9 cellular contexts compared by ENCODE assay signal in genomic region chr17:40532520-40533253, GRCh38. TPM values are rescaled to one million over a fixed set of nuclear protein-coding genes. Genes with fewer than 3 reads are reported as not detected.
A peak's percentile ranks its signal among the peaks of the same experiment; 100 is the strongest.
DNase-seq lines count a peak whose midpoint lies in the region; ATAC-seq, FAIRE-seq and TF ChIP-seq lines count a peak whose summit lies in the region.
"Had no signal": no experiment of that assay in that cellular context is flagged by ENCODE, and none has a peak within 500 bp of the region (broad histone marks: within the 10 kb centered on the region; RNA-seq: fewer than 3 reads in every experiment).

No MANE protein-coding gene starts in this region.

- WGBS in K562 (ENCODE audit: insufficient coverage, low coverage, missing lambda C conversion rate) = 34% methylated on average over 6 of the region's 6 CpGs
- whole genome bisulfite sequencing in right lobe of liver (ENCODE audit: insufficient coverage, low coverage, low lambda C conversion rate, missing lambda C conversion rate) = 28% methylated on average over 6 of the region's 6 CpGs
- WGBS in suprapubic skin = 40% methylated on average over 3 of the region's 6 CpGs

- TF ChIP-seq RAD21 in K562 (CRISPR knock-in tag; conservative IDR thresholded peaks at IDR 0.05 in 1 of 2, IDR thresholded peaks at IDR 0.05 in 1 of 2) = no peak

- CTCF ChIA-PET in K562 (lab: Yijun Ruan, JAX; ENCODE audit: low intra/inter-chr PET ratio) = interaction anchor here (0.6 to 3.0 kb wide), 11 partner anchors 28 to 1130 kb away, joined by 3 to 28 read pairs (median 4); no protein-coding TSS in a partner anchor

- peak overlapping the region; percentile 87 for H3K27ac Mint-ChIP-seq in T-helper 1 cell treated with Interleukin-12 subunit alpha and Interleukin-12 subunit beta and Interleukin-4 antibody, amounts not matched to agents 30 μg/mL and 1 μg/mL, for 36 hours

- BruUV-seq in K562 (replicated peaks; lab: Mats Ljungman, UMichigan) = no TSS peak

- H3K27me3 ChIP-seq in K562 (ENCODE audit: control insufficient read depth in 2 of 2, insufficient read depth in 2 of 2, low read length in 2 of 2) (no peaks in the 10 kb centered on the region), right lobe of liver (no peaks in the 10 kb centered on the region), suprapubic skin (no peaks in the 10 kb centered on the region)

- TF ChIP-seq EP300 in K562 (IDR thresholded peaks at IDR 0.05; ENCODE audit: low read length) = no peak
- no peak for TF ChIP-seq EP300 in suprapubic skin (IDR thresholded peaks at IDR 0.05)

- H3K4me2 ChIP-seq in K562 (ENCODE audit: insufficient read depth, low read length) = peak overlapping the region; percentile 56; the same call in 1 of the 2 replicates

- no peak for TF ChIP-seq POLR2A in K562 (conservative IDR thresholded peaks at IDR 0.05)
- no peak for TF ChIP-seq POLR2A in right lobe of liver (IDR thresholded peaks at IDR 0.05)
- no peak for TF ChIP-seq POLR2A in suprapubic skin (IDR thresholded peaks at IDR 0.05)

- intact Hi-C loops in K562 (cut with micrococcal nuclease) (loop anchor here (1.0 to 10.0 kb wide), 5 partner anchors 56 to 228 kb away; partner anchors contain the start of gene RARA), right lobe of liver (cut with DNase I) (loop anchor here (10.0 kb wide), 2 partner anchors 68 to 88 kb away; partner anchors contain the start of gene IGFBP4 (in 1 of the 2))

- peak overlapping the region in 1 of 2 experiments; percentile 30; a peak in 1 of 4 replicates for H3K9ac ChIP-seq in K562 (ENCODE audit: insufficient read depth in 1 of 2, low read depth in 2 of 2, low read length in 2 of 2)

- ATAC-seq in K562 (no peak), right lobe of liver (peak; percentile 4 to 30 (median 14)), omental fat pad (ENCODE audit: low FRiP score) (no peak)

- DNase-seq in T-helper 1 cell (no peak), K562 (ENCODE audit: extremely low read depth in 1 of 4, low spot score in 3 of 4) (no peak), right lobe of liver (peak in 1 of 3 donors; percentile 25), suprapubic skin (ENCODE audit: low spot score in 2 of 2) (peak; percentile 35 to 43), dedifferentiated amniotic fluid mesenchymal stem cell (ENCODE audit: extremely low spot score) (no peak), omental fat pad (ENCODE audit: low spot score) (no peak), NCI-H748 treated with DMSO at 0.1 percent for 48 hours (lab: John Stamatoyannopoulos, UW) (no peak)

- peaks cover 74% of the 10 kb centered on the region for H3K4me1 Mint-ChIP-seq in T-helper 1 cell treated with Interleukin-12 subunit alpha and Interleukin-12 subunit beta and Interleukin-4 antibody, amounts not matched to agents 30 μg/mL and 1 μg/mL, for 36 hours (ENCODE audit: low read depth)

- H3K9me3 Mint-ChIP-seq in T-helper 1 cell treated with Interleukin-12 subunit alpha and Interleukin-12 subunit beta and Interleukin-4 antibody, amounts not matched to agents 30 μg/mL and 1 μg/mL, for 36 hours = no peaks in the 10 kb centered on the region

- H3K79me2 ChIP-seq in K562 (ENCODE audit: control insufficient read depth, insufficient read depth, low read length) = no peaks in the 10 kb centered on the region

- TF ChIP-seq CTCF in K562 (IDR thresholded peaks at IDR 0.05 in 2 of 3, conservative IDR thresholded peaks at IDR 0.05 in 1 of 3; ENCODE audit: insufficient read depth in 2 of 3, low read depth in 1 of 3, low read length in 3 of 3) = no peak
- TF ChIP-seq CTCF in right lobe of liver (IDR thresholded peaks at IDR 0.05) = no peak
- TF ChIP-seq CTCF in suprapubic skin (IDR thresholded peaks at IDR 0.05) = no peak
- no peak for TF ChIP-seq CTCF in omental fat pad (IDR thresholded peaks at IDR 0.05)

- H3K4me3 ChIP-seq in K562 (no peak overlapping the region), right lobe of liver (no peak overlapping the region), suprapubic skin (no peak overlapping the region)

- H3K36me3 Mint-ChIP-seq in T-helper 1 cell treated with Interleukin-12 subunit alpha and Interleukin-12 subunit beta and Interleukin-4 antibody, amounts not matched to agents 30 μg/mL and 1 μg/mL, for 36 hours (ENCODE audit: low read depth) = peaks cover 15% of the 10 kb centered on the region

- no peaks in the 10 kb centered on the region for H3K36me3 ChIP-seq in K562 (ENCODE audit: control insufficient read depth, insufficient read depth, low read length)
- no peaks in the 10 kb centered on the region for H3K36me3 ChIP-seq in right lobe of liver
- H3K36me3 ChIP-seq in suprapubic skin = no peaks in the 10 kb centered on the region

- H3K4me3 Mint-ChIP-seq in T-helper 1 cell treated with Interleukin-12 subunit alpha and Interleukin-12 subunit beta and Interleukin-4 antibody, amounts not matched to agents 30 μg/mL and 1 μg/mL, for 36 hours = peak overlapping the region; percentile 41

- peak overlapping the region; percentile 90 for H2AFZ ChIP-seq in K562 (ENCODE audit: low read depth, low read length)

- no peak overlapping the region for H3K27ac ChIP-seq in K562 (ENCODE audit: extremely low read depth, low read depth, low read length)
- H3K27ac ChIP-seq in right lobe of liver = no peak overlapping the region
- H3K27ac ChIP-seq in suprapubic skin = peak overlapping the region; percentile 45
- H3K27ac ChIP-seq: 22Rv1 had no signal

- POLR2A ChIA-PET in K562 (lab: Yijun Ruan, JAX) = interaction anchor here (0.6 to 2.5 kb wide), 17 partner anchors 9 to 175 kb away, joined by 3 to 12 read pairs (median 4); partner anchors contain the start of genes GJD3 and TOP2A

- H3K9me3 ChIP-seq in K562 (replicated peaks; ENCODE audit: control insufficient read depth, insufficient read depth, low read depth, low read length) = no peaks in the 10 kb centered on the region; the same call in 1 of the 2 replicates
- H3K9me3 ChIP-seq in right lobe of liver = no peaks in the 10 kb centered on the region
- no peaks in the 10 kb centered on the region for H3K9me3 ChIP-seq in suprapubic skin

- no peaks in the 10 kb centered on the region for H4K20me1 ChIP-seq in K562 (replicated peaks; ENCODE audit: control insufficient read depth, insufficient read depth, low read length)

- FAIRE-seq in K562 (lab: Jason Lieb, UNC) = peak; percentile 62

- in situ Hi-C loops in K562 (cut with MboI) = no loop called here

- no peaks in the 10 kb centered on the region for H3K27me3 Mint-ChIP-seq in T-helper 1 cell treated with Interleukin-12 subunit alpha and Interleukin-12 subunit beta and Interleukin-4 antibody, amounts not matched to agents 30 μg/mL and 1 μg/mL, for 36 hours (ENCODE audit: low read depth)

- peaks cover 2% of the 10 kb centered on the region for H3K9me1 ChIP-seq in K562 (ENCODE audit: control insufficient read depth, insufficient read depth, low read length)

- peaks cover 18 to 38% of the 10 kb centered on the region in 2 experiments for H3K4me1 ChIP-seq in K562 (replicated peaks in 1 of 2; ENCODE audit: control insufficient read depth in 2 of 2, insufficient read depth in 2 of 2, low read length in 2 of 2)
- H3K4me1 ChIP-seq in right lobe of liver = peaks cover 0 to 14% (median 6%) of the 10 kb centered on the region in 4 donors
- H3K4me1 ChIP-seq in suprapubic skin = peaks cover 64% of the 10 kb centered on the region

TF ChIP-seq in K562, 482 proteins besides CTCF, POLR2A, EP300 and RAD21 (continues in another document):
- TF ChIP-seq ZNF644 (tag; IDR thresholded peaks at IDR 0.05; ENCODE audit: low read depth) = no peak

RNA-seq across cellular contexts. Expression of gene TNS4, which starts 31.3 kb away (rescaled TPM):
- 2.1 and 5.8 TPM in 2 replicates for total RNA-seq in K562 (2011; cell fraction: chromatin; rRNA removed; ENCODE audit: low replicate concordance)
- total RNA-seq in K562 (2011; cell fraction: nucleolus; rRNA removed) = 1.4 and 1.7 TPM in 2 replicates
- total RNA-seq in K562 (2011; cell fraction: nucleoplasm; rRNA removed) = 2.7 and 2.8 TPM in 2 replicates
- 0.18 and 0.24 TPM in 2 replicates for total RNA-seq in K562 (2014; rRNA removed)
- total RNA-seq in K562 (2014; rRNA removed; fragmentation: Illumina TruSeq; extraction: Trizol) = 0.06 and 0.11 TPM in 2 replicates
- not detected in 2 replicates for total RNA-seq in K562 (2015; rRNA removed; fragmentation: Illumina TruSeq; extraction: Trizol)
- total RNA-seq in K562 (2021) = 0.73 and 0.78 TPM in 2 replicates
- polyA plus RNA-seq in K562 (2011; rRNA removed) = 0.15 and 0.53 TPM in 2 replicates
- polyA plus RNA-seq in K562 (2011; cell fraction: cytosol; rRNA removed) = 0.09 and 0.89 TPM in 2 replicates
- 0.38 and 4.1 TPM in 2 replicates for polyA plus RNA-seq in K562 (2011; cell fraction: nucleus; rRNA removed)
- 0.49 and 1.4 TPM in 2 replicates for polyA plus RNA-seq in K562 (2012)
- polyA plus RNA-seq in K562 (2014; fragmentation: Illumina TruSeq; extraction: Trizol) = 0.54 and 0.61 TPM in 2 replicates
- under 1 TPM; 0.04 to 0.07 TPM for polyA plus RNA-seq in K562 (2014; fragmentation: Nextera tagmentation; extraction: Ambion mirVana)
- 0.29 and 0.40 TPM in 2 replicates for polyA plus RNA-seq in K562 (2014; rRNA removed)
- polyA minus RNA-seq in K562 (2011; rRNA and poly(A)+ RNA removed) = 1.1 TPM in 1 of 2 replicates, not detected in the other
- polyA minus RNA-seq in K562 (2011; cell fraction: cytosol; rRNA and poly(A)+ RNA removed) = 1.1 TPM in 1 of 2 replicates, not detected in the other
- 0.22 and 2.7 TPM in 2 replicates for polyA minus RNA-seq in K562 (2011; cell fraction: nucleus; rRNA and poly(A)+ RNA removed)
- not detected for total RNA-seq in right lobe of liver
- 1,000 to 10,000 TPM in 2 of 4 donors, 100 to 1,000 TPM in 2; 730 to 1,745 (median 1,078) TPM for total RNA-seq in suprapubic skin
- total RNA-seq in omental fat pad = 1 to 10 TPM in 2 of 4 donors, not detected in 2; 1.8 to 2.1 TPM

RNA-seq across cellular contexts. Expression of gene CCR7, which starts 32.6 kb away (rescaled TPM):
- 0.62 and 2.8 TPM in 2 replicates for total RNA-seq in K562 (2011; cell fraction: chromatin; rRNA removed; ENCODE audit: low replicate concordance)
- 1.6 and 2.2 TPM in 2 replicates for total RNA-seq in K562 (2011; cell fraction: nucleolus; rRNA removed)
- 1.1 and 1.2 TPM in 2 replicates for total RNA-seq in K562 (2011; cell fraction: nucleoplasm; rRNA removed)
- total RNA-seq in K562 (2014; rRNA removed) (0.14 and 0.33 TPM in 2 replicates), K562 (2014; rRNA removed; fragmentation: Illumina TruSeq; extraction: Trizol) (0.13 and 0.22 TPM in 2 replicates), K562 (2015; rRNA removed; fragmentation: Illumina TruSeq; extraction: Trizol) (0.30 and 0.51 TPM in 2 replicates), K562 (2021) (1.1 and 1.3 TPM in 2 replicates), right lobe of liver (under 1 TPM in 4 of 6 experiments, not detected in 2; 0.12 to 0.58 (median 0.28) TPM), suprapubic skin (1 to 10 TPM in 1 of 4 donors, not detected in 3; 1.2 TPM), omental fat pad (1 to 10 TPM in 1 of 4 donors, under 1 TPM in 1, not detected in 2; 0.37 to 1.9 TPM)
- polyA plus RNA-seq in K562 (2011; rRNA removed) (0.46 and 1.4 TPM in 2 replicates), K562 (2014; fragmentation: Illumina TruSeq; extraction: Trizol) (0.48 and 0.73 TPM in 2 replicates), K562 (2014; fragmentation: Nextera tagmentation; extraction: Ambion mirVana) (1 to 10 TPM in 1 of 2 experiments, under 1 TPM in 1; 0.58 to 1.0 TPM), K562 (2014; rRNA removed) (0.32 and 0.56 TPM in 2 replicates)
- polyA plus RNA-seq in K562 (2011; cell fraction: cytosol; rRNA removed) = 0.83 and 6.2 TPM in 2 replicates
- 0.28 and 2.5 TPM in 2 replicates for polyA plus RNA-seq in K562 (2011; cell fraction: nucleus; rRNA removed)
- 0.48 and 2.1 TPM in 2 replicates for polyA plus RNA-seq in K562 (2012)
- 1.1 and 4.7 TPM in 2 replicates for polyA minus RNA-seq in K562 (2011; rRNA and poly(A)+ RNA removed)
- polyA minus RNA-seq in K562 (2011; cell fraction: cytosol; rRNA and poly(A)+ RNA removed) = 1.3 TPM in 1 of 2 replicates, not detected in the other
- 0.67 and 1.5 TPM in 2 replicates for polyA minus RNA-seq in K562 (2011; cell fraction: nucleus; rRNA and poly(A)+ RNA removed)

Comparison
In these comparisons a context has a peak if more than half of its experiments do, and no peak if none do; other contexts are left out.
1. DNase-seq: peak in suprapubic skin (2 of 2); none in T-helper 1 cell (0 of 5), K562 (0 of 4), dedifferentiated amniotic fluid mesenchymal stem cell (single experiment), omental fat pad (single experiment) and NCI-H748 treated with DMSO at 0.1 percent for 48 hours (single experiment).
2. ATAC-seq: peak in right lobe of liver (4 of 4); none in K562 (single experiment) and omental fat pad (single experiment).
3. RNA of gene TNS4, which starts 31.3 kb away (total RNA-seq): 730 to 1,745 TPM in suprapubic skin; 1.8 to 2.1 TPM in omental fat pad, 0.06 to 5.8 TPM in K562 and not detected in right lobe of liver; every median in the first group is over 100 times any median in the second.